Comparison of ENCODE assay signal across 2 cellular contexts in the genomic region with DNA sequence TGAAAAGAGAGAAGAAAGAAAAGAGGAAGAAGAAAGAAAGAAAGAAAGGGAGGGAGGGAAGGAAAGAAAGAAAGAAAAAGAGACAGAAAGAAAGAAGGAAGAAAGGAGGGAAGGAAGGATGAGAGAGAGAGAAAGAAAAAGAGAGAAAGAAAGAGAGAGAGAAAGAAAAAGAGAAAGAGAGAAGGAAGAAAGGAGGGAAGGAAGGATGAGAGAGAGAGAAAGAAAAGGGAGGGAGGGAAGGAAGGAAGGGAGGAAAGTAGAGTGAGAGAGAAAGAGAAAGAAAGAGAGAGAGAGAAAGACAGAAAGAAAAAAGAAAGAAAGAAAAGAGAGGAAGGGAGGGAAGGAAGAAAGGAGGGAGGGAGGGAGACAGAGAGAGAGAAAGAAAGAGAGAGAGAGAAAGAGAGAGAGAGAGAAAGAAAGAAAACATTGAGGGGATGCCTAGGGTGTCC.
TF ChIP-seq lines count a peak whose summit lies in the region.

No MANE protein-coding gene starts in this region.

TF ChIP-seq in A549, 52 proteins besides CTCF, POLR2A, EP300 and RAD21 (continued from another document):
- TF ChIP-seq BCL3 (IDR thresholded peaks at IDR 0.05) (no peak), E2F6 (IDR thresholded peaks at IDR 0.05; ENCODE audit: borderline replicate concordance, low read depth) (no peak), SMC3 (IDR thresholded peaks at IDR 0.05) (no peak), BHLHE40 (IDR thresholded peaks at IDR 0.05; ENCODE audit: low read depth, low read length) (no peak), FOSB (CRISPR knock-in tag; IDR thresholded peaks at IDR 0.05) (no peak), JUN (IDR thresholded peaks at IDR 0.05) (no peak), HOXA7 (CRISPR knock-in tag; IDR thresholded peaks at IDR 0.05) (no peak), ZNF302 (CRISPR knock-in tag; IDR thresholded peaks at IDR 0.05) (no peak), ATOH8 (CRISPR knock-in tag; IDR thresholded peaks at IDR 0.05; ENCODE audit: low read depth) (no peak), RARB (CRISPR knock-in tag; IDR thresholded peaks at IDR 0.05) (no peak), ESRRA (IDR thresholded peaks at IDR 0.05; ENCODE audit: borderline replicate concordance, low read length) (no peak), NFE2L2 (conservative IDR thresholded peaks at IDR 0.05; ENCODE audit: low read length) (no peak), TFCP2L1 (CRISPR knock-in tag; IDR thresholded peaks at IDR 0.05) (no peak), FOXS1 (CRISPR knock-in tag; IDR thresholded peaks at IDR 0.05) (no peak), RNF2 (IDR thresholded peaks at IDR 0.05; ENCODE audit: borderline replicate concordance, low read depth) (no peak)
- TF ChIP-seq, protein P1, sequence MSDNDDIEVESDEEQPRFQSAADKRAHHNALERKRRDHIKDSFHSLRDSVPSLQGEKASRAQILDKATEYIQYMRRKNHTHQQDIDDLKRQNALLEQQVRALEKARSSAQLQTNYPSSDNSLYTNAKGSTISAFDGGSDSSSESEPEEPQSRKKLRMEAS (IDR thresholded peaks at IDR 0.05), result no peak

TF ChIP-seq in WTC11, 78 proteins besides CTCF, POLR2A, EP300 and RAD21:
- TF ChIP-seq PRDM15 (CRISPR knock-in tag; IDR thresholded peaks at IDR 0.05) (no peak), ZNF512 (CRISPR knock-in tag; IDR thresholded peaks at IDR 0.05; ENCODE audit: borderline replicate concordance) (peak; percentile 81; the same call in 1 of the 2 replicates)
